ENCODE assay signal across 25 cellular contexts in the genomic region with DNA sequence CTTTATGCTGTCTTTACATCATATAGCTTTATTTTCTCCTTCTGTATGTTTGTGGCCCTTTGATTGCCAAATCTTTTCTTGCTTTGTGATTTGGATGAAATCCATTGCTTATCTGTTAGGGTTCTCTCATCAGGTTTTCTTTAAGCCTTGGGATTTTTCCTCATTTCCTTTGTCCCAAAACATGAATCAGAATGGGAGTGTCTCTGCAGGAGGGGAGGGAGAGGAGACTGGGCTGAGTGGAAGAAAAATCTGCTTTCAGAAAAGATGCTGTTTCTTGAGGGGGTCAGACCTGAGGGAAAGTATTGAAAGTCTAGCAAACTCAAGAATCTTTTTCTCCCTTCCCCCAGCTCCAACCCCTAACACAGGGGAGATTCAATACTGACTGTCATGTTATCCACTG.
DNase-seq lines count a peak whose midpoint lies in the region; TF ChIP-seq lines count a peak whose summit lies in the region.
"Had no signal": no experiment of that assay in that cellular context is flagged by ENCODE, and none has a peak within 500 bp of the region (broad histone marks: within the 10 kb centered on the region; RNA-seq: fewer than 3 reads in every experiment).

No MANE protein-coding gene starts in this region.

- no peaks in the 10 kb centered on the region for H3K79me2 ChIP-seq in hepatocyte

- H3K4me3 ChIP-seq in HUES48 (ENCODE audit: low read depth, low read length) (peak overlapping the region; percentile 31; the same call in 1 of the 2 replicates), SK-N-MC (peak overlapping the region; percentile 54), iPS DF 6.9 (ENCODE audit: low read length) (no peak overlapping the region), neuron (ENCODE audit: low read length) (peak overlapping the region; percentile 26), foreskin fibroblast (ENCODE audit: low read depth in 1 of 2, low read length in 2 of 2) (no peak overlapping the region), dorsolateral prefrontal cortex (no peak overlapping the region), hepatocyte (no peak overlapping the region)
- H3K4me3 ChIP-seq: body of pancreas, esophagus squamous epithelium, left ventricle myocardium inferior, prostate gland, transverse colon had no signal

- H3K9me2 ChIP-seq in hepatocyte (replicated peaks; ENCODE audit: insufficient read depth), result no peaks in the 10 kb centered on the region

- H3K9me3 ChIP-seq in HUES48 (ENCODE audit: control insufficient read depth, insufficient read depth, low read length) (no peaks in the 10 kb centered on the region), SK-N-MC (ENCODE audit: low read depth, low read length) (no peaks in the 10 kb centered on the region), iPS DF 6.9 (ENCODE audit: control insufficient read depth, insufficient read depth, low read length) (no peaks in the 10 kb centered on the region), neuron (ENCODE audit: low read length) (no peaks in the 10 kb centered on the region), hepatocyte (ENCODE audit: low read depth) (no peaks in the 10 kb centered on the region)
- H3K9me3 ChIP-seq: body of pancreas, esophagus squamous epithelium, left ventricle myocardium inferior, prostate gland, transverse colon had no signal

- no peak overlapping the region for H3K4me2 ChIP-seq in hepatocyte

- H3K9ac ChIP-seq in HUES48 (ENCODE audit: low read depth, low read length) (peak overlapping the region; percentile 57; the same call in 1 of the 2 replicates), SK-N-MC (ENCODE audit: insufficient read length) (peak overlapping the region; percentile 64)

- H3K4me1 ChIP-seq in HUES48 (ENCODE audit: control insufficient read depth, insufficient read depth, low read length) (peaks cover 98% of the 10 kb centered on the region), iPS DF 6.9 (ENCODE audit: control insufficient read depth, insufficient read depth, low read length) (peaks cover 5% of the 10 kb centered on the region; the same call in 1 of the 2 replicates), neuron (ENCODE audit: insufficient read depth, low read length) (peaks cover 79% of the 10 kb centered on the region), hepatocyte (ENCODE audit: insufficient read depth) (peaks cover 3% of the 10 kb centered on the region)
- H3K4me1 ChIP-seq: body of pancreas, esophagus squamous epithelium, left ventricle myocardium inferior, prostate gland, transverse colon had no signal

- H3K27me3 ChIP-seq in HUES48 (ENCODE audit: control insufficient read depth, insufficient read depth, low read length) (no peaks in the 10 kb centered on the region), iPS DF 6.9 (ENCODE audit: control insufficient read depth, insufficient read depth, low read length) (no peaks in the 10 kb centered on the region), neuron (ENCODE audit: insufficient read depth, low read length) (no peaks in the 10 kb centered on the region), dorsolateral prefrontal cortex (peaks cover 0 to 3% (median 0%) of the 10 kb centered on the region in 45 donors), hepatocyte (no peaks in the 10 kb centered on the region)
- H3K27me3 ChIP-seq: body of pancreas, transverse colon had no signal

- H2AFZ ChIP-seq in neuron (ENCODE audit: low read depth, low read length) (no peak overlapping the region), hepatocyte (no peak overlapping the region)

- DNase-seq in SK-N-MC (ENCODE audit: low read depth, low spot score) (no peak), iPS DF 6.9 (ENCODE audit: low read depth, low spot score) (peak; percentile 41), foreskin fibroblast (no peak), dorsolateral prefrontal cortex (no peak), hepatocyte (ENCODE audit: low spot score) (no peak)
- DNase-seq: activated CD4-positive, alpha-beta memory T cell treated with anti-CD3 and anti-CD28 coated beads, Interleukin-2, amount 10 ng/mL, durations not matched to agents 7 days and 5 days; activated CD4-positive, alpha-beta T cell treated with anti-CD3 and anti-CD28 coated beads for 1 hour; activated CD8-positive, alpha-beta memory T cell treated with anti-CD3 and anti-CD28 coated beads, Interleukin-2, amount 50 U/mL, for 4 hours; activated naive CD4-positive, alpha-beta T cell; body of pancreas; COR-L47; esophagus squamous epithelium; foreskin melanocyte; GDM1; left ventricle myocardium inferior; NCI-H1048; NCI-H1694 treated with DMSO at 0.1 percent for 48 hours; occipital lobe; stimulated activated CD4-positive, alpha-beta T cell treated with anti-CD3 and anti-CD28 coated beads, Interleukin-4, amount 100 ng/mL, for 4 hours; T-helper 2 cell; transverse colon had no signal

- no peaks in the 10 kb centered on the region for H4K20me1 ChIP-seq in hepatocyte (ENCODE audit: insufficient read depth, poor library complexity, severe bottlenecking)

- H3K27ac ChIP-seq in HUES48 (ENCODE audit: low read depth, low read length), result peak overlapping the region; percentile 93
- H3K27ac ChIP-seq in SK-N-MC, result peak overlapping the region; percentile 90
- H3K27ac ChIP-seq in iPS DF 6.9 (ENCODE audit: low read length), result no peak overlapping the region
- H3K27ac ChIP-seq in dorsolateral prefrontal cortex, result peak overlapping the region in 2 of 59 donors; percentile 24 to 44
- no peak overlapping the region for H3K27ac ChIP-seq in hepatocyte
- H3K27ac ChIP-seq: body of pancreas, C4-2B, esophagus squamous epithelium, left ventricle myocardium inferior, prostate gland, transverse colon had no signal

- intact Hi-C loops in dorsolateral prefrontal cortex (cut with DNase I), result loop anchor here in 1 of 2 donors (5.0 to 10.0 kb wide), 3 partner anchors 474 to 966 kb away; no protein-coding TSS in a partner anchor

- TF ChIP-seq CTCF in foreskin fibroblast (IDR thresholded peaks at IDR 0.05; ENCODE audit: low read depth, low read length) (no peak), dorsolateral prefrontal cortex (IDR thresholded peaks at IDR 0.05 in 54 of 56, conservative IDR thresholded peaks at IDR 0.05 in 2 of 56; ENCODE audit: low read depth in 1 of 56, partially characterized antibody in 56 of 56) (no peak), hepatocyte (IDR thresholded peaks at IDR 0.05; ENCODE audit: poor library complexity) (no peak)

- H3K36me3 ChIP-seq in HUES48 (ENCODE audit: control insufficient read depth, insufficient read depth, low read length), result no peaks in the 10 kb centered on the region
- H3K36me3 ChIP-seq in SK-N-MC (ENCODE audit: insufficient read depth, low read length), result no peaks in the 10 kb centered on the region
- H3K36me3 ChIP-seq in iPS DF 6.9 (ENCODE audit: control insufficient read depth, insufficient read depth, low read length), result no peaks in the 10 kb centered on the region
- no peaks in the 10 kb centered on the region for H3K36me3 ChIP-seq in neuron (ENCODE audit: insufficient read depth, low read length)
- H3K36me3 ChIP-seq in hepatocyte (replicated peaks; ENCODE audit: insufficient read depth, low read depth), result no peaks in the 10 kb centered on the region
- H3K36me3 ChIP-seq: esophagus squamous epithelium, left ventricle myocardium inferior, prostate gland, transverse colon had no signal

Comparison
In these comparisons a context has a peak if more than half of its experiments do, and no peak if none do; other contexts are left out.
1. H3K27ac ChIP-seq: peak in HUES48 (single experiment) and SK-N-MC (single experiment); none in iPS DF 6.9 (single experiment) and hepatocyte (single experiment).
2. H3K4me3 ChIP-seq: peak in HUES48 (single experiment), SK-N-MC (single experiment) and neuron (single experiment); none in iPS DF 6.9 (single experiment), foreskin fibroblast (0 of 2), dorsolateral prefrontal cortex (0 of 59) and hepatocyte (single experiment).